9 cellular contexts compared by ENCODE assay signal in the genomic region with DNA sequence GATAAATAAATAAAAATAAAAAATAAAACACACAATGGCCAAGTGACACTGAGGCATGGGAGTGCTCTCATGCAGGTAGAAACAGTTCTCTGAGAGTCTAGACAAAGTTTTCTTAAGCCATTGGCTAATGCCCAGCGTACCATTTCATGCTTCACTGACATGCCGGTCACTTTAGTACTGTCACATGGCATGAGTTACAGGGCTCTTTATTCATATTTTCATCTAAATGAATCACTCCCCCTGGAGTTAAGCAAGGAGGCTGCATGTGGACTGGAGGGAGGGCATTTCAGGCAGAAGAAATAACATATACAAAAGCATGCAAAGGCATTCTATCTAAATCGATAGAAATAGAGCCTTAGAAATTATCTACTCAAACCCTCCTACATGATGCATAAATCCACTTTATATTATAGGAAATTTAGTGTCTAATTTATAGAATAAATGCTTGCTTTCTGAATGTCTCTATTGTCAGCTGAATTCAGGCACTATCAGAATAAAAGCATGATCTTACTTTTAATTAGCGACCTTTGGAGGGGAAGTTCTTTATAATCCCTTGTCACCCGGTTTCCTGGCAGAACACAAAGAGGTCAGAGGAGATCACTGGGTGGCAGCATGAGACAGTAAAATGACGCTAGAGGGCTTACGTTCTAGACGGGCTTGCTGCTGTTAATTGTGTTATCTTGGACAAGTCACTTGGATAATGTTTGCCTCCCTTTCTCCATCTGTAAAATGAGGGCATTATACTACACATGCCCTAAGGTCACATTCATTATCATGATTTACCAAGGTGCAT. TPM values are rescaled to one million over a fixed set of nuclear protein-coding genes. Genes with fewer than 3 reads are reported as not detected.
DNase-seq lines count a peak whose midpoint lies in the region; TF ChIP-seq lines count a peak whose summit lies in the region.
"Had no signal": no experiment of that assay in that cellular context is flagged by ENCODE, and none has a peak within 500 bp of the region (broad histone marks: within the 10 kb centered on the region; RNA-seq: fewer than 3 reads in every experiment).

No MANE protein-coding gene starts in this region.

- no peaks in the 10 kb centered on the region for H3K4me1 Mint-ChIP-seq in chondrocyte (ENCODE audit: low read depth)
- peaks cover 27% of the 10 kb centered on the region for H3K4me1 Mint-ChIP-seq in neural progenitor cell

- peaks cover 7% of the 10 kb centered on the region for H3K27me3 Mint-ChIP-seq in chondrocyte (ENCODE audit: low read depth)
- H3K27me3 Mint-ChIP-seq in neural progenitor cell (ENCODE audit: insufficient read depth, low read depth), result no peaks in the 10 kb centered on the region

- H3K36me3 Mint-ChIP-seq in chondrocyte (ENCODE audit: low read depth) (no peaks in the 10 kb centered on the region), neural progenitor cell (no peaks in the 10 kb centered on the region)

- H3K4me1 ChIP-seq in neural progenitor cell (peaks cover 26% of the 10 kb centered on the region), sigmoid colon (no peaks in the 10 kb centered on the region)

- peak overlapping the region; percentile 72 for H3K4me2 ChIP-seq in neural progenitor cell
- H3K4me2 ChIP-seq: KMS-11 had no signal

- no peak overlapping the region for H2AFZ ChIP-seq in neural progenitor cell (replicated peaks)

- H3K9me3 Mint-ChIP-seq in chondrocyte (ENCODE audit: low read depth), result no peaks in the 10 kb centered on the region
- no peaks in the 10 kb centered on the region for H3K9me3 Mint-ChIP-seq in neural progenitor cell

- no peaks in the 10 kb centered on the region for H3K27me3 ChIP-seq in neural progenitor cell
- no peaks in the 10 kb centered on the region for H3K27me3 ChIP-seq in sigmoid colon

- H3K4me3 ChIP-seq in neural progenitor cell, result no peak overlapping the region
- no peak overlapping the region for H3K4me3 ChIP-seq in sigmoid colon

- TF ChIP-seq EP300 in sigmoid colon (IDR thresholded peaks at IDR 0.05), result no peak

- no peak overlapping the region for H3K9ac ChIP-seq in neural progenitor cell
- H3K9ac ChIP-seq: KMS-11 had no signal

- DNase-seq in DMS153 treated with DMSO at 0.1 percent for 48 hours (lab: John Stamatoyannopoulos, UW; ENCODE audit: unreplicated experiment), result peak; percentile 25
- DNase-seq in DMS153 (lab: John Stamatoyannopoulos, UW), result no peak
- peak; percentile 50 for DNase-seq in NCI-H146 treated with DMSO at 0.1 percent for 48 hours (lab: John Stamatoyannopoulos, UW; ENCODE audit: unreplicated experiment)
- no peak for DNase-seq in chondrocyte (ENCODE audit: low spot score)
- DNase-seq in neural progenitor cell (ENCODE audit: low spot score), result peak; percentile 67
- DNase-seq in sigmoid colon, result no peak
- no peak for DNase-seq in nucleus accumbens (lab: John Stamatoyannopoulos, UW)
- no peak for DNase-seq in OCI-M2 (lab: John Stamatoyannopoulos, UW; ENCODE audit: unreplicated experiment)

- 19 to 39% methylated on average over 8 of the region's 8 CpGs for WGBS in sigmoid colon, 2 donors

- intact Hi-C loops in sigmoid colon (cut with DNase I), result no loop called here

- H3K27ac ChIP-seq in neural progenitor cell, result peak overlapping the region; percentile 61
- H3K27ac ChIP-seq in sigmoid colon, result no peak overlapping the region
- H3K27ac ChIP-seq: KMS-11 had no signal

- H4K20me1 ChIP-seq in neural progenitor cell (ENCODE audit: low read depth), result peaks cover 5% of the 10 kb centered on the region

- no peaks in the 10 kb centered on the region for H3K36me3 ChIP-seq in neural progenitor cell
- no peaks in the 10 kb centered on the region for H3K36me3 ChIP-seq in sigmoid colon

- H3F3A ChIP-seq in neural progenitor cell (ENCODE audit: low read depth), result peaks cover 34% of the 10 kb centered on the region

- H3K27ac Mint-ChIP-seq in chondrocyte (ENCODE audit: unreplicated experiment) (no peak overlapping the region), neural progenitor cell (no peak overlapping the region)

- no peaks in the 10 kb centered on the region for H3K79me2 ChIP-seq in neural progenitor cell (ENCODE audit: low read depth)

- H3K9me3 ChIP-seq in neural progenitor cell (ENCODE audit: low read depth) (no peaks in the 10 kb centered on the region), sigmoid colon (no peaks in the 10 kb centered on the region)

- TF ChIP-seq CTCF in chondrocyte (IDR thresholded peaks at IDR 0.05), result peak; percentile 28
- TF ChIP-seq CTCF in neural progenitor cell (IDR thresholded peaks at IDR 0.05), result peak; percentile 47
- peak in 1 of 4 experiments; percentile 9 for TF ChIP-seq CTCF in sigmoid colon (IDR thresholded peaks at IDR 0.05)

- no peak for TF ChIP-seq POLR2A in sigmoid colon (IDR thresholded peaks at IDR 0.05)

- H3K4me3 Mint-ChIP-seq in chondrocyte (ENCODE audit: unreplicated experiment), result no peak overlapping the region
- H3K4me3 Mint-ChIP-seq in neural progenitor cell, result no peak overlapping the region

RNA-seq across cellular contexts. Expression of a gene that starts 17.5 kb away (rescaled TPM):
- total RNA-seq in chondrocyte (37.9 to 48.6 TPM (median 38.7 TPM) in 3 replicates), neural progenitor cell (ENCODE audit: low replicate concordance) (15.2 and 20.5 TPM in 2 replicates), sigmoid colon (10 to 100 TPM; 24.1 to 63.5 (median 46.8) TPM)
- polyA plus RNA-seq in sigmoid colon, result 10 to 100 TPM; 22.5 to 36.0 (median 23.1) TPM

RNA-seq across cellular contexts. Expression of a gene that starts 40.8 kb away (rescaled TPM):
- total RNA-seq in chondrocyte, result 3.8 to 8.7 TPM (median 3.8 TPM) in 3 replicates
- total RNA-seq in neural progenitor cell (ENCODE audit: low replicate concordance), result 130 and 189 TPM in 2 replicates
- 1 to 10 TPM in 3 of 4 donors, under 1 TPM in 1; 0.49 to 2.5 (median 1.5) TPM for total RNA-seq in sigmoid colon
- 1 to 10 TPM; 3.0 to 8.6 (median 7.3) TPM for polyA plus RNA-seq in sigmoid colon

Comparison
In these comparisons a context has a peak if more than half of its experiments do, and no peak if none do; other contexts are left out.
1. DNase-seq: peak in DMS153 treated with DMSO at 0.1 percent for 48 hours (single experiment), NCI-H146 treated with DMSO at 0.1 percent for 48 hours (single experiment) and neural progenitor cell (single experiment); none in DMS153 (single experiment), chondrocyte (single experiment), sigmoid colon (single experiment), nucleus accumbens (0 of 56) and OCI-M2 (single experiment).
2. RNA of a gene that starts 40.8 kb away (total RNA-seq): 130 to 189 TPM in neural progenitor cell; 3.8 to 8.7 TPM in chondrocyte and 0.49 to 2.5 TPM in sigmoid colon; every median in the first group is over 10 times any median in the second.